10 cellular contexts compared by ENCODE assay signal in the genomic region with DNA sequence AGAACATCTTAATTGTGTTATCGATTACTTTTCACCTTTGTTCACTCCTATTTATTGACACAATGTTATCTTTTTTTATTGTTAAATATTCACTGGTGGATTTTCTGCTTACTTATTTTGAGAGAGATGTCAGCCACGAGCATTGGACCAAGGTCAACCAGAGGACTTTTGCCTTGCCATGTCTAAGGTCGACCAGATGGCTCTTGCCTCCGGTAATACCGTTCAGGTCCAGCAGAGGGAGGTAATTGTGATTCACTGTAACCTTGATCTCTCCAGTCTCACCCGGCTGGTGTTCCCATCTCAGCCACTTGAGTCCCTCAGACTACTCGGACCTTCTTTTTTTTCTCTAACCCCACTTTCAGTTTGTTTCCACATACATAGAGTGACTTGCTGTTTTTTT.
A peak's percentile ranks its signal among the peaks of the same experiment; 100 is the strongest.
DNase-seq lines count a peak whose midpoint lies in the region; ATAC-seq and TF ChIP-seq lines count a peak whose summit lies in the region.
"Had no signal": no experiment of that assay in that cellular context is flagged by ENCODE, and none has a peak within 500 bp of the region (broad histone marks: within the 10 kb centered on the region; RNA-seq: fewer than 3 reads in every experiment).

No MANE protein-coding gene starts in this region.

- peak; percentile 64 for TF ChIP-seq CTCF in CD14-positive monocyte (IDR thresholded peaks at IDR 0.05)
- TF ChIP-seq CTCF in GM12873 (IDR thresholded peaks at IDR 0.05; ENCODE audit: insufficient read depth, low read depth, low read length, missing control alignments) = peak; percentile 65
- peak; percentile 41 for TF ChIP-seq CTCF in fibroblast of mammary gland (conservative IDR thresholded peaks at IDR 0.05; ENCODE audit: control insufficient read depth, insufficient read depth, low read depth, low read length)

- DNase-seq in CD14-positive monocyte (ENCODE audit: low spot score) (no peak), RPMI8226 (peak; percentile 47), fibroblast of mammary gland (ENCODE audit: low read depth) (peak; percentile 18), kidney glomerular epithelial cell (lab: John Stamatoyannopoulos, UW) (no peak), cortex of kidney (lab: John Stamatoyannopoulos, UW) (no peak)
- DNase-seq in effector CD8-positive, alpha-beta T cell (lab: John Stamatoyannopoulos, UW) = no peak
- DNase-seq: NCI-H187 had no signal

- ATAC-seq in HG03108 (IDR thresholded peaks at IDR 0.05; ENCODE audit: unreplicated experiment) = no peak

- H3K27me3 Mint-ChIP-seq in CD14-positive monocyte (ENCODE audit: low read depth in 3 of 3) = peaks cover 0 to 2% (median 0%) of the 10 kb centered on the region in 3 donors

- intact Hi-C loops in CD14-positive monocyte (cut with micrococcal nuclease) = no loop called here

- H3K4me3 Mint-ChIP-seq in CD14-positive monocyte = no peak overlapping the region

- no peak overlapping the region for H3K27ac Mint-ChIP-seq in CD14-positive monocyte

- H3K36me3 Mint-ChIP-seq in CD14-positive monocyte = peaks cover 10 to 29% of the 10 kb centered on the region in 2 donors

- peaks cover 46 to 72% (median 55%) of the 10 kb centered on the region in 7 donors for H3K9me3 Mint-ChIP-seq in CD14-positive monocyte

- H3K4me1 Mint-ChIP-seq in CD14-positive monocyte = peaks cover 18% of the 10 kb centered on the region

- H3K4me3 ChIP-seq in fibroblast of mammary gland (ENCODE audit: control insufficient read depth, low read depth, low read length) = no peak overlapping the region
- H3K4me3 ChIP-seq: skin epidermis had no signal

Comparison
In these comparisons a context has a peak if more than half of its experiments do, and no peak if none do; other contexts are left out.
1. DNase-seq: peak in RPMI8226 (single experiment) and fibroblast of mammary gland (single experiment); none in CD14-positive monocyte (single experiment), effector CD8-positive, alpha-beta T cell (single experiment), kidney glomerular epithelial cell (single experiment) and cortex of kidney (single experiment).
2. Peak in every context shown above with its lines, with median percentiles within 50 percentile points of each other: CTCF ChIP-seq.